In genomic region chr16:81912395-81912794, GRCh38 we compare ENCODE assay signal across 22 cellular contexts.
"Had no signal": no experiment of that assay in that cellular context is flagged by ENCODE, and none has a peak within 500 bp of the region (broad histone marks: within the 10 kb centered on the region; RNA-seq: fewer than 3 reads in every experiment).

No MANE protein-coding gene starts in this region.

- H3K27me3 ChIP-seq: gastrocnemius medialis, ovary, right lobe of liver, suprapubic skin, transverse colon, upper lobe of right lung, uterus had no signal

- H3K9me3 ChIP-seq: gastrocnemius medialis, lower lobe of right lung, ovary, right lobe of liver, suprapubic skin, transverse colon, upper lobe of right lung, uterus had no signal

- ATAC-seq: esophagus mucosa; gastrocnemius medialis; left ventricle myocardium superior; lower lobe of right lung; naive thymus-derived CD8-positive, alpha-beta T cell; right lobe of liver; stimulated activated naive CD8-positive, alpha-beta T cell treated with anti-CD3 and anti-CD28 coated beads, Interleukin-15, amount 100 ng/mL, for 72 hours; upper lobe of right lung had no signal

- H3K4me3 ChIP-seq: gastrocnemius medialis, lower lobe of right lung, ovary, right lobe of liver, suprapubic skin, transverse colon, upper lobe of right lung, uterus had no signal

- H3K27ac Mint-ChIP-seq: naive thymus-derived CD8-positive, alpha-beta T cell; nephron progenitor cell; stimulated activated naive CD8-positive, alpha-beta T cell treated with anti-CD3 and anti-CD28 coated beads, Interleukin-15, amount 100 ng/mL, for 72 hours had no signal

- H3K27ac ChIP-seq: epithelial cell of prostate, gastrocnemius medialis, lower lobe of right lung, ovary, right lobe of liver, suprapubic skin, transverse colon, upper lobe of right lung, uterus had no signal

- H3K9me3 Mint-ChIP-seq: nephron progenitor cell; stimulated activated naive CD8-positive, alpha-beta T cell treated with anti-CD3 and anti-CD28 coated beads, Interleukin-15, amount 100 ng/mL, for 72 hours had no signal

- H3K4me1 ChIP-seq: gastrocnemius medialis, lower lobe of right lung, right lobe of liver, transverse colon, upper lobe of right lung, uterus had no signal

- H3K36me3 Mint-ChIP-seq: naive thymus-derived CD8-positive, alpha-beta T cell had no signal

- DNase-seq: cortex of kidney; foreskin fibroblast; gastrocnemius medialis; head of caudate nucleus; left ventricle myocardium superior; lower lobe of right lung; naive thymus-derived CD8-positive, alpha-beta T cell; nephron progenitor cell; occipital lobe; ovary; right lobe of liver; small intestine; stimulated activated CD4-positive, alpha-beta T cell treated with anti-CD3 and anti-CD28 coated beads, Interleukin-15, amount 100 ng/mL, for 24 hours; stimulated activated CD4-positive, alpha-beta T cell treated with anti-CD3 and anti-CD28 coated beads, Interleukin-2, amount 100 ng/mL, for 48 hours; stimulated activated naive CD4-positive, alpha-beta T cell; stimulated activated naive CD8-positive, alpha-beta T cell treated with anti-CD3 and anti-CD28 coated beads, Interleukin-15, amount 100 ng/mL, for 72 hours; transverse colon; upper lobe of right lung; uterus had no signal

- H3K27me3 Mint-ChIP-seq: stimulated activated naive CD8-positive, alpha-beta T cell treated with anti-CD3 and anti-CD28 coated beads, Interleukin-15, amount 100 ng/mL, for 72 hours had no signal

- H3K4me1 Mint-ChIP-seq: nephron progenitor cell; stimulated activated naive CD8-positive, alpha-beta T cell treated with anti-CD3 and anti-CD28 coated beads, Interleukin-15, amount 100 ng/mL, for 72 hours had no signal

- H3K36me3 ChIP-seq: gastrocnemius medialis, ovary, right lobe of liver, transverse colon, uterus had no signal

- H3K4me3 Mint-ChIP-seq: naive thymus-derived CD8-positive, alpha-beta T cell; nephron progenitor cell; stimulated activated naive CD8-positive, alpha-beta T cell treated with anti-CD3 and anti-CD28 coated beads, Interleukin-15, amount 100 ng/mL, for 72 hours had no signal
